In genomic region chr17:70901870-70902269, GRCh38 we compare ENCODE assay signal across 20 cellular contexts.
A peak's percentile ranks its signal among the peaks of the same experiment; 100 is the strongest.
DNase-seq lines count a peak whose midpoint lies in the region; ATAC-seq and TF ChIP-seq lines count a peak whose summit lies in the region.
"Had no signal": no experiment of that assay in that cellular context is flagged by ENCODE, and none has a peak within 500 bp of the region (broad histone marks: within the 10 kb centered on the region; RNA-seq: fewer than 3 reads in every experiment).

No MANE protein-coding gene starts in this region.

- H3K4me3 ChIP-seq in SK-N-SH (ENCODE audit: low read depth in 2 of 2, low read length in 1 of 2) (no peak overlapping the region), Panc1 (ENCODE audit: low read depth in 2 of 2, low read length in 2 of 2) (no peak overlapping the region)
- no peak overlapping the region for H3K4me3 ChIP-seq in Jurkat, Clone E6-1 (ENCODE audit: low read length)
- no peak overlapping the region for H3K4me3 ChIP-seq in CD4-positive, alpha-beta memory T cell (ENCODE audit: low read length in 2 of 2)
- H3K4me3 ChIP-seq: BLaER1 had no signal

- POLR2A ChIA-PET in SK-N-SH (lab: Yijun Ruan, JAX): no interaction called here
- POLR2A ChIA-PET in Panc1 (lab: Charles Lee): no interaction called here
- POLR2A ChIA-PET in CD4-positive, alpha-beta memory T cell (lab: Charles Lee; ENCODE audit: partially characterized antibody): no interaction called here

- TF ChIP-seq CTCF in SK-N-SH (IDR thresholded peaks at IDR 0.05): peak; percentile 12; the same call in 1 of the 2 replicates
- 0 out of 2 replicates have a peak, but pooled peaks have one; percentile 10 for TF ChIP-seq CTCF in Panc1 (IDR thresholded peaks at IDR 0.05)

- intact Hi-C loops in Panc1 (cut with micrococcal nuclease; ENCODE audit: unreplicated experiment): no loop called here
- intact Hi-C loops in CD4-positive, alpha-beta memory T cell (cut with micrococcal nuclease): no loop called here
- intact Hi-C loops in activated CD4-positive, alpha-beta T cell treated with anti-CD3 and anti-CD28 coated beads, Interleukin-2, amount 10 ng/mL, durations not matched to agents 24 days and 14 days (cut with micrococcal nuclease): no loop called here

- no peak overlapping the region for H3K9ac ChIP-seq in SK-N-SH
- H3K9ac ChIP-seq: BLaER1 had no signal

- no peaks in the 10 kb centered on the region for H3K9me2 ChIP-seq in SK-N-SH

- H3K4me3 Mint-ChIP-seq in CD4-positive, alpha-beta memory T cell: no peak overlapping the region
- H3K4me3 Mint-ChIP-seq in activated CD4-positive, alpha-beta T cell treated with anti-CD3 and anti-CD28 coated beads, Interleukin-2, amount 10 ng/mL, durations not matched to agents 24 days and 14 days: no peak overlapping the region
- H3K4me3 Mint-ChIP-seq: IgD-negative memory B cell, T-helper 17 cell had no signal

- 39% methylated on average over 2 of the region's 2 CpGs for WGBS in SK-N-SH (ENCODE audit: low lambda C conversion rate)

- H3K36me3 Mint-ChIP-seq in CD4-positive, alpha-beta memory T cell: no peaks in the 10 kb centered on the region
- no peaks in the 10 kb centered on the region for H3K36me3 Mint-ChIP-seq in activated CD4-positive, alpha-beta T cell treated with anti-CD3 and anti-CD28 coated beads, Interleukin-2, amount 10 ng/mL, durations not matched to agents 24 days and 14 days (ENCODE audit: low read depth)
- H3K36me3 Mint-ChIP-seq: IgD-negative memory B cell had no signal

- no peak overlapping the region for H3K27ac Mint-ChIP-seq in CD4-positive, alpha-beta memory T cell
- no peak overlapping the region for H3K27ac Mint-ChIP-seq in activated CD4-positive, alpha-beta T cell treated with anti-CD3 and anti-CD28 coated beads, Interleukin-2, amount 10 ng/mL, durations not matched to agents 24 days and 14 days
- H3K27ac Mint-ChIP-seq: IgD-negative memory B cell, T-helper 17 cell had no signal

- BruUV-seq in Panc1 (replicated peaks; lab: Mats Ljungman, UMichigan): no TSS peak

- H3K9me3 ChIP-seq in SK-N-SH (no peaks in the 10 kb centered on the region), Panc1 (ENCODE audit: control insufficient read depth, insufficient read depth, low read depth, low read length) (no peaks in the 10 kb centered on the region)
- H3K9me3 ChIP-seq in CD4-positive, alpha-beta memory T cell (ENCODE audit: control insufficient read depth in 1 of 2, low read length in 2 of 2): no peaks in the 10 kb centered on the region

- H3K27ac ChIP-seq in SK-N-SH (ENCODE audit: low read depth in 2 of 2, low read length in 1 of 2) (no peak overlapping the region), Panc1 (ENCODE audit: low read length) (no peak overlapping the region)
- H3K27ac ChIP-seq in CD4-positive, alpha-beta memory T cell (ENCODE audit: low read depth, low read length): no peak overlapping the region
- H3K27ac ChIP-seq: BLaER1, RWPE1 had no signal

- H3K4me2 ChIP-seq in SK-N-SH: no peak overlapping the region
- H3K4me2 ChIP-seq: BLaER1 had no signal

- CTCF ChIA-PET in SK-N-SH (lab: Yijun Ruan, JAX): no interaction called here
- CTCF ChIA-PET in Panc1 (lab: Charles Lee): no interaction called here
- CTCF ChIA-PET in CD4-positive, alpha-beta memory T cell (lab: Charles Lee; ENCODE audit: partially characterized antibody): no interaction called here

- in situ Hi-C loops in Panc1 (cut with HindIII; ENCODE audit: low pct_unique_long_range_greater_than_20kb, low sequenced_read_pairs): no loop called here

- H3K36me3 ChIP-seq in SK-N-SH (replicated peaks in 1 of 2; ENCODE audit: control insufficient read depth in 1 of 2, insufficient read depth in 2 of 2, low read length in 1 of 2): no peaks in the 10 kb centered on the region
- no peaks in the 10 kb centered on the region for H3K36me3 ChIP-seq in Panc1 (ENCODE audit: control insufficient read depth, insufficient read depth, low read length)
- H3K36me3 ChIP-seq in CD4-positive, alpha-beta memory T cell (ENCODE audit: insufficient read depth, low read length): no peaks in the 10 kb centered on the region
- H3K36me3 ChIP-seq: BLaER1 had no signal

- TF ChIP-seq RAD21 in SK-N-SH (IDR thresholded peaks at IDR 0.05; ENCODE audit: low read length): no peak

- no peaks in the 10 kb centered on the region for H3K79me2 ChIP-seq in SK-N-SH (ENCODE audit: insufficient read depth)

- H3K4me1 ChIP-seq in SK-N-SH (ENCODE audit: control insufficient read depth in 1 of 2, insufficient read depth in 2 of 2, low read depth in 1 of 2, low read length in 1 of 2) (peaks cover 6 to 12% of the 10 kb centered on the region in 2 experiments; a peak in 3 of 4 replicates), Panc1 (ENCODE audit: control insufficient read depth, insufficient read depth, low read length) (no peaks in the 10 kb centered on the region)
- H3K4me1 ChIP-seq in CD4-positive, alpha-beta memory T cell (ENCODE audit: insufficient read depth, low read length): no peaks in the 10 kb centered on the region
- H3K4me1 ChIP-seq: BLaER1 had no signal

- no peaks in the 10 kb centered on the region for H3K27me3 Mint-ChIP-seq in CD4-positive, alpha-beta memory T cell
- no peaks in the 10 kb centered on the region for H3K27me3 Mint-ChIP-seq in activated CD4-positive, alpha-beta T cell treated with anti-CD3 and anti-CD28 coated beads, Interleukin-2, amount 10 ng/mL, durations not matched to agents 24 days and 14 days
- H3K27me3 Mint-ChIP-seq: IgD-negative memory B cell, T-helper 17 cell had no signal

- peaks cover 0 to 10% (median 5%) of the 10 kb centered on the region in 8 donors for H3K9me3 Mint-ChIP-seq in CD4-positive, alpha-beta memory T cell
- peaks cover 19% of the 10 kb centered on the region for H3K9me3 Mint-ChIP-seq in activated CD4-positive, alpha-beta T cell treated with anti-CD3 and anti-CD28 coated beads, Interleukin-2, amount 10 ng/mL, durations not matched to agents 24 days and 14 days

- H3K27me3 ChIP-seq in SK-N-SH (ENCODE audit: insufficient read depth) (no peaks in the 10 kb centered on the region), Panc1 (ENCODE audit: control insufficient read depth, insufficient read depth, low read length) (no peaks in the 10 kb centered on the region)
- no peaks in the 10 kb centered on the region for H3K27me3 ChIP-seq in CD4-positive, alpha-beta memory T cell (ENCODE audit: insufficient read depth, low read length)
- H3K27me3 ChIP-seq: BLaER1 had no signal

- ATAC-seq in SK-N-SH treated with all-trans-retinoic acid at 6 μM for 48 hours (no peak), Panc1 (no peak), GM21526 (IDR thresholded peaks at IDR 0.05; ENCODE audit: low FRiP score, unreplicated experiment) (no peak), HG02884 (IDR thresholded peaks at IDR 0.05; ENCODE audit: unreplicated experiment) (no peak)
- ATAC-seq: T-helper 17 cell had no signal

- no peak for TF ChIP-seq EP300 in SK-N-SH (IDR thresholded peaks at IDR 0.05; ENCODE audit: borderline replicate concordance in 1 of 2, low read depth in 1 of 2, low read length in 1 of 2)

- H3K4me1 Mint-ChIP-seq in CD4-positive, alpha-beta memory T cell: no peaks in the 10 kb centered on the region
- H3K4me1 Mint-ChIP-seq in activated CD4-positive, alpha-beta T cell treated with anti-CD3 and anti-CD28 coated beads, Interleukin-2, amount 10 ng/mL, durations not matched to agents 24 days and 14 days: no peaks in the 10 kb centered on the region
- H3K4me1 Mint-ChIP-seq: IgD-negative memory B cell, T-helper 17 cell had no signal

- no peak overlapping the region for H2AFZ ChIP-seq in SK-N-SH (ENCODE audit: low read depth)

- H3F3A ChIP-seq in SK-N-SH (replicated peaks; ENCODE audit: insufficient read depth): peaks cover 4% of the 10 kb centered on the region

- H4K20me1 ChIP-seq in SK-N-SH (ENCODE audit: insufficient read depth): no peaks in the 10 kb centered on the region
- H4K20me1 ChIP-seq: BLaER1 had no signal

- DNase-seq in SK-N-SH (no peak), Panc1 (ENCODE audit: low read depth, low spot score) (no peak)
- peak; percentile 2 for DNase-seq in Jurkat, Clone E6-1 (ENCODE audit: low read depth, low spot score)
- DNase-seq in CD4-positive, alpha-beta memory T cell: no peak
- DNase-seq in activated CD4-positive, alpha-beta T cell treated with anti-CD3 and anti-CD28 coated beads, Interleukin-2, amount 10 ng/mL, durations not matched to agents 24 days and 14 days: no peak
- DNase-seq: DND-41, GDM1, NCI-H1417 treated with DMSO at 0.1 percent for 48 hours, NCI-H187 treated with DMSO at 0.1 percent for 48 hours, NCI-H2227 treated with DMSO at 0.1 percent for 48 hours, NCI-H510A treated with DMSO at 0.1 percent for 48 hours, NCI-H774, SIG-M5, T-helper 17 cell had no signal

TF ChIP-seq in SK-N-SH, 30 proteins besides CTCF, POLR2A, EP300 and RAD21 (continues in another document):
- TF ChIP-seq TCF12 (IDR thresholded peaks at IDR 0.05): no peak
- TF ChIP-seq FOXM1 (IDR thresholded peaks at IDR 0.05; ENCODE audit: low read depth): no peak
- no peak for TF ChIP-seq RFX5 (IDR thresholded peaks at IDR 0.05; ENCODE audit: low read length)
- no peak for TF ChIP-seq SMC3 (IDR thresholded peaks at IDR 0.05; ENCODE audit: low read depth, low read length)
- no peak for TF ChIP-seq TAF1 (IDR thresholded peaks at IDR 0.05; ENCODE audit: borderline replicate concordance, low read depth, low read length)
- TF ChIP-seq USF1 (IDR thresholded peaks at IDR 0.05; ENCODE audit: borderline replicate concordance, low read depth): no peak
- no peak for TF ChIP-seq FOSL2 (IDR thresholded peaks at IDR 0.05; ENCODE audit: borderline replicate concordance, low read depth)

TF ChIP-seq in SK-N-SH treated with all-trans-retinoic acid at 6 μM for 48 hours, 23 proteins besides CTCF, POLR2A, EP300 and RAD21 (continues in another document):
- TF ChIP-seq RARB (CRISPR knock-in tag; IDR thresholded peaks at IDR 0.05) (no peak), TSHZ2 (CRISPR knock-in tag; IDR thresholded peaks at IDR 0.05) (no peak)
